In genomic region chr18:23995180-23995579, GRCh38 we compare ENCODE assay signal across 18 cellular contexts. TPM values are rescaled to one million over a fixed set of nuclear protein-coding genes. Genes with fewer than 3 reads are reported as not detected.
A peak's percentile ranks its signal among the peaks of the same experiment; 100 is the strongest.
DNase-seq lines count a peak whose midpoint lies in the region; ATAC-seq and TF ChIP-seq lines count a peak whose summit lies in the region.
"Had no signal": no experiment of that assay in that cellular context is flagged by ENCODE, and none has a peak within 500 bp of the region (broad histone marks: within the 10 kb centered on the region; RNA-seq: fewer than 3 reads in every experiment).

No MANE protein-coding gene starts in this region.

- no peaks in the 10 kb centered on the region for H3K27me3 Mint-ChIP-seq in CD4-positive, alpha-beta memory T cell
- no peaks in the 10 kb centered on the region for H3K27me3 Mint-ChIP-seq in T-helper 17 cell
- H3K27me3 Mint-ChIP-seq: brain; dendritic cell treated with granulocyte-macrophage colony-stimulating factor and Interleukin-4, amounts not matched to agents 40 ng/mL and 50 ng/mL, for 4 days had no signal

- ATAC-seq in GM21360 (IDR thresholded peaks at IDR 0.05; ENCODE audit: unreplicated experiment) = peak; percentile 17
- no peak for ATAC-seq in T-helper 17 cell
- no peak for ATAC-seq in HG02870 (IDR thresholded peaks at IDR 0.05; ENCODE audit: unreplicated experiment)
- no peak for ATAC-seq in esophagus mucosa
- no peak for ATAC-seq in psoas muscle

- DNase-seq in CD4-positive, alpha-beta memory T cell = no peak
- DNase-seq in T-helper 17 cell (no peak), left kidney (ENCODE audit: low read depth, low spot score) (peak; percentile 60), psoas muscle (no peak)
- DNase-seq in activated naive CD4-positive, alpha-beta T cell treated with anti-CD3 and anti-CD28 coated beads, Interleukin-2, amount 50 U/mL, for 16 hours = no peak
- DNase-seq: activated B cell treated with CpG ODN at 0.5 μM for 24 hours; activated CD8-positive, alpha-beta memory T cell treated with anti-CD3 and anti-CD28 coated beads for 24 hours; Caco-2; left ventricle myocardium inferior; stimulated activated naive CD4-positive, alpha-beta T cell had no signal

- CTCF ChIA-PET in CD4-positive, alpha-beta memory T cell (lab: Charles Lee; ENCODE audit: partially characterized antibody) = interaction anchor here (1.0 to 1.1 kb wide), 2 partner anchors 75 to 76 kb away, joined by 3 read pairs; no protein-coding TSS in a partner anchor

- WGBS in psoas muscle, 3 donors = 86 to 92% (median 92%) methylated on average over 13 of the region's 13 CpGs

- no peaks in the 10 kb centered on the region for H3K9me3 ChIP-seq in CD4-positive, alpha-beta memory T cell (ENCODE audit: control insufficient read depth in 1 of 2, low read length in 2 of 2)
- H3K9me3 ChIP-seq in T-helper 17 cell (ENCODE audit: control insufficient read depth, low read length, poor library complexity, severe bottlenecking) = no peaks in the 10 kb centered on the region
- H3K9me3 ChIP-seq in psoas muscle = no peaks in the 10 kb centered on the region
- H3K9me3 ChIP-seq: Caco-2, left ventricle myocardium inferior, right atrium auricular region had no signal

- peak overlapping the region; percentile 82 to 98 (median 86) for H3K27ac Mint-ChIP-seq in CD4-positive, alpha-beta memory T cell
- H3K27ac Mint-ChIP-seq in T-helper 17 cell = peak overlapping the region; percentile 96
- H3K27ac Mint-ChIP-seq: activated B cell treated with CpG ODN at 0.5 μM for 24 hours; activated T-helper 1 cell treated with anti-CD3 and anti-CD28 coated beads, Interleukin-12 subunit alpha, Interleukin-12 subunit beta, Interleukin-2, Interleukin-4 antibody, amounts not matched to agents 30 ng/mL and 10 ng/mL and 1 ng/mL, durations not matched to agents 14 hours and 24 hours and 36 hours; dendritic cell treated with granulocyte-macrophage colony-stimulating factor and Interleukin-4, amounts not matched to agents 40 ng/mL and 50 ng/mL, for 4 days had no signal

- POLR2A ChIA-PET in CD4-positive, alpha-beta memory T cell (lab: Charles Lee; ENCODE audit: partially characterized antibody) = interaction anchor here (0.8 to 7.6 kb wide), 4 partner anchors 17 to 69 kb away, joined by 3 to 155 read pairs (median 126); partner anchors contain the start of gene TTC39C

- TF ChIP-seq CTCF in psoas muscle (IDR thresholded peaks at IDR 0.05) = no peak

- H3K4me1 ChIP-seq in CD4-positive, alpha-beta memory T cell (ENCODE audit: insufficient read depth, low read length) = peaks cover 95% of the 10 kb centered on the region
- no peaks in the 10 kb centered on the region for H3K4me1 ChIP-seq in psoas muscle
- H3K4me1 ChIP-seq: Caco-2, right atrium auricular region had no signal

- intact Hi-C loops in CD4-positive, alpha-beta memory T cell (cut with micrococcal nuclease) = no loop called here
- intact Hi-C loops in psoas muscle (cut with DNase I) = no loop called here

- H3K9me3 Mint-ChIP-seq in CD4-positive, alpha-beta memory T cell = no peaks in the 10 kb centered on the region
- H3K9me3 Mint-ChIP-seq: activated B cell treated with CpG ODN at 0.5 μM for 24 hours; activated T-helper 1 cell treated with anti-CD3 and anti-CD28 coated beads, Interleukin-12 subunit alpha, Interleukin-12 subunit beta, Interleukin-2, Interleukin-4 antibody, amounts not matched to agents 30 ng/mL and 10 ng/mL and 1 ng/mL, durations not matched to agents 14 hours and 24 hours and 36 hours; brain; dendritic cell treated with granulocyte-macrophage colony-stimulating factor and Interleukin-4, amounts not matched to agents 40 ng/mL and 50 ng/mL, for 4 days; type B pancreatic cell had no signal

- peak overlapping the region in 1 of 2 donors; percentile 2 for H3K4me3 ChIP-seq in CD4-positive, alpha-beta memory T cell (ENCODE audit: low read length in 2 of 2)
- H3K4me3 ChIP-seq in psoas muscle = no peak overlapping the region
- H3K4me3 ChIP-seq: left ventricle myocardium inferior, right atrium auricular region had no signal

- H3K27me3 ChIP-seq in CD4-positive, alpha-beta memory T cell (ENCODE audit: insufficient read depth, low read length) = no peaks in the 10 kb centered on the region
- no peaks in the 10 kb centered on the region for H3K27me3 ChIP-seq in psoas muscle (ENCODE audit: insufficient read depth in 3 of 3, low read length in 2 of 3)
- H3K27me3 ChIP-seq: right atrium auricular region had no signal

- peak overlapping the region; percentile 78 for H3K27ac ChIP-seq in CD4-positive, alpha-beta memory T cell (ENCODE audit: low read depth, low read length)
- H3K27ac ChIP-seq in psoas muscle = no peak overlapping the region
- H3K27ac ChIP-seq: left ventricle myocardium inferior, right atrium auricular region had no signal

- peak overlapping the region; percentile 60 to 96 (median 90) for H3K4me3 Mint-ChIP-seq in CD4-positive, alpha-beta memory T cell
- H3K4me3 Mint-ChIP-seq in T-helper 17 cell = peak overlapping the region; percentile 52
- H3K4me3 Mint-ChIP-seq: activated B cell treated with CpG ODN at 0.5 μM for 24 hours; activated T-helper 1 cell treated with anti-CD3 and anti-CD28 coated beads, Interleukin-12 subunit alpha, Interleukin-12 subunit beta, Interleukin-2, Interleukin-4 antibody, amounts not matched to agents 30 ng/mL and 10 ng/mL and 1 ng/mL, durations not matched to agents 14 hours and 24 hours and 36 hours; dendritic cell treated with granulocyte-macrophage colony-stimulating factor and Interleukin-4, amounts not matched to agents 40 ng/mL and 50 ng/mL, for 4 days had no signal

- peaks cover 49 to 91% (median 62%) of the 10 kb centered on the region in 4 donors for H3K4me1 Mint-ChIP-seq in CD4-positive, alpha-beta memory T cell
- peaks cover 41% of the 10 kb centered on the region for H3K4me1 Mint-ChIP-seq in T-helper 17 cell

- peaks cover 5% of the 10 kb centered on the region for H3K36me3 ChIP-seq in CD4-positive, alpha-beta memory T cell (ENCODE audit: insufficient read depth, low read length)
- no peaks in the 10 kb centered on the region for H3K36me3 ChIP-seq in psoas muscle (ENCODE audit: insufficient read depth in 1 of 2, low read depth in 1 of 2)
- H3K36me3 ChIP-seq: left ventricle myocardium inferior, right atrium auricular region had no signal

- H3K36me3 Mint-ChIP-seq in CD4-positive, alpha-beta memory T cell = peaks cover 3 to 18% of the 10 kb centered on the region in 2 donors
- no peaks in the 10 kb centered on the region for H3K36me3 Mint-ChIP-seq in T-helper 17 cell (ENCODE audit: low read depth)
- H3K36me3 Mint-ChIP-seq: brain, type B pancreatic cell had no signal

RNA-seq across cellular contexts. Expression of gene TTC39C, which starts 19.4 kb away (rescaled TPM):
- 100 to 1,000 TPM; 168 to 180 TPM for total RNA-seq in CD4-positive, alpha-beta memory T cell
- polyA plus RNA-seq in CD4-positive, alpha-beta memory T cell = 100 to 1,000 TPM; 134 to 165 TPM
- total RNA-seq in T-helper 17 cell (100 to 1,000 TPM; 187 to 226 TPM), esophagus mucosa (24.6 TPM), psoas muscle (1 to 10 TPM; 1.2 to 2.4 (median 1.7) TPM)
- polyA plus RNA-seq in psoas muscle = 1 to 10 TPM in 1 of 3 donors, under 1 TPM in 2; 0.48 to 1.1 (median 0.51) TPM
